ENCODE assay signal across 12 cellular contexts in genomic region chr2:192151848-192152247, GRCh38. TPM values are rescaled to one million over a fixed set of nuclear protein-coding genes. Genes with fewer than 3 reads are reported as not detected.
DNase-seq lines count a peak whose midpoint lies in the region; ATAC-seq and TF ChIP-seq lines count a peak whose summit lies in the region.
"Had no signal": no experiment of that assay in that cellular context is flagged by ENCODE, and none has a peak within 500 bp of the region (broad histone marks: within the 10 kb centered on the region; RNA-seq: fewer than 3 reads in every experiment).

No MANE protein-coding gene starts in this region.

- no peak for ATAC-seq in activated naive CD4-positive, alpha-beta T cell treated with anti-CD3 and anti-CD28 coated beads, Interleukin-2, amount 50 U/mL, for 72 hours
- ATAC-seq: A549, gastrocnemius medialis, HepG2 had no signal

- no peak overlapping the region for H3K9ac ChIP-seq in neural progenitor cell

- H3K36me3 Mint-ChIP-seq in neural progenitor cell = no peaks in the 10 kb centered on the region
- H3K36me3 Mint-ChIP-seq in activated naive CD4-positive, alpha-beta T cell treated with anti-CD3 and anti-CD28 coated beads, Interleukin-2, amount 50 U/mL, for 72 hours = no peaks in the 10 kb centered on the region

- H3K4me2 ChIP-seq in neural progenitor cell = no peak overlapping the region
- H3K4me2 ChIP-seq: A549 had no signal

- H2AFZ ChIP-seq in neural progenitor cell (replicated peaks) = no peak overlapping the region

- no peak overlapping the region for H3K4me3 Mint-ChIP-seq in neural progenitor cell
- H3K4me3 Mint-ChIP-seq: activated CD4-positive, alpha-beta T cell treated with anti-CD3 and anti-CD28 coated beads, Interleukin-2, amount 10 ng/mL, durations not matched to agents 24 days and 14 days had no signal

- H3K36me3 ChIP-seq in neural progenitor cell = no peaks in the 10 kb centered on the region
- H3K36me3 ChIP-seq: gastrocnemius medialis had no signal

- DNase-seq in NCI-H2171 treated with DMSO at 0.1 percent for 48 hours (lab: John Stamatoyannopoulos, UW) (peak; percentile 47), NCI-H2171 (lab: John Stamatoyannopoulos, UW) (no peak), NCI-H1436 (lab: John Stamatoyannopoulos, UW) (peak; percentile 50), astrocyte of the hippocampus (ENCODE audit: low read depth, low spot score) (peak; percentile 86), NCI-H1694 treated with DMSO at 0.1 percent for 48 hours (lab: John Stamatoyannopoulos, UW) (no peak), neural progenitor cell (ENCODE audit: low spot score) (no peak)
- DNase-seq in activated naive CD4-positive, alpha-beta T cell treated with Interleukin-2 at 50 U/mL for 16 hours = no peak
- no peak for DNase-seq in activated naive CD4-positive, alpha-beta T cell treated with anti-CD3 and anti-CD28 coated beads, Interleukin-2, amount 50 U/mL, for 72 hours (ENCODE audit: low spot score in 2 of 2)
- DNase-seq: activated CD4-positive, alpha-beta T cell treated with anti-CD3 and anti-CD28 coated beads, Interleukin-2, amount 10 ng/mL, durations not matched to agents 24 days and 14 days; gastrocnemius medialis had no signal

- no peaks in the 10 kb centered on the region for H3K27me3 Mint-ChIP-seq in neural progenitor cell (ENCODE audit: insufficient read depth, low read depth)

- H3K4me3 ChIP-seq in neural progenitor cell = no peak overlapping the region
- H3K4me3 ChIP-seq: A549, gastrocnemius medialis had no signal

- no peaks in the 10 kb centered on the region for H3F3A ChIP-seq in neural progenitor cell (ENCODE audit: low read depth)

- no peak overlapping the region for H3K27ac ChIP-seq in neural progenitor cell
- H3K27ac ChIP-seq: A549, gastrocnemius medialis had no signal

- H3K4me1 ChIP-seq in neural progenitor cell = no peaks in the 10 kb centered on the region
- H3K4me1 ChIP-seq: gastrocnemius medialis had no signal

- peaks cover 4% of the 10 kb centered on the region for H3K4me1 Mint-ChIP-seq in neural progenitor cell
- H3K4me1 Mint-ChIP-seq: activated CD4-positive, alpha-beta T cell treated with anti-CD3 and anti-CD28 coated beads, Interleukin-2, amount 10 ng/mL, durations not matched to agents 24 days and 14 days had no signal

- no peaks in the 10 kb centered on the region for H3K79me2 ChIP-seq in neural progenitor cell (ENCODE audit: low read depth)

- H3K27ac Mint-ChIP-seq in neural progenitor cell = no peak overlapping the region
- H3K27ac Mint-ChIP-seq in activated naive CD4-positive, alpha-beta T cell treated with anti-CD3 and anti-CD28 coated beads, Interleukin-2, amount 50 U/mL, for 72 hours = no peak overlapping the region
- H3K27ac Mint-ChIP-seq: activated CD4-positive, alpha-beta T cell treated with anti-CD3 and anti-CD28 coated beads, Interleukin-2, amount 10 ng/mL, durations not matched to agents 24 days and 14 days had no signal

- H3K9me3 ChIP-seq in neural progenitor cell (ENCODE audit: low read depth) = no peaks in the 10 kb centered on the region
- H3K9me3 ChIP-seq: A549, gastrocnemius medialis had no signal

- no peak for TF ChIP-seq CTCF in neural progenitor cell (IDR thresholded peaks at IDR 0.05)

- H4K20me1 ChIP-seq in neural progenitor cell (ENCODE audit: low read depth) = no peaks in the 10 kb centered on the region

- no peaks in the 10 kb centered on the region for H3K27me3 ChIP-seq in neural progenitor cell
- H3K27me3 ChIP-seq: gastrocnemius medialis had no signal

- no peaks in the 10 kb centered on the region for H3K9me3 Mint-ChIP-seq in neural progenitor cell
- H3K9me3 Mint-ChIP-seq in activated naive CD4-positive, alpha-beta T cell treated with anti-CD3 and anti-CD28 coated beads, Interleukin-2, amount 50 U/mL, for 72 hours = no peaks in the 10 kb centered on the region
- H3K9me3 Mint-ChIP-seq: activated CD4-positive, alpha-beta T cell treated with anti-CD3 and anti-CD28 coated beads, Interleukin-2, amount 10 ng/mL, durations not matched to agents 24 days and 14 days had no signal

RNA-seq across cellular contexts. Expression of gene TMEFF2, which starts 42.9 kb away (rescaled TPM):
- 0.56 and 1.7 TPM in 2 replicates for total RNA-seq in neural progenitor cell (ENCODE audit: low replicate concordance)
- total RNA-seq in activated naive CD4-positive, alpha-beta T cell treated with anti-CD3 and anti-CD28 coated beads, Interleukin-2, amount 50 U/mL, for 72 hours = not detected
- total RNA-seq: activated CD4-positive, alpha-beta T cell treated with anti-CD3 and anti-CD28 coated beads, Interleukin-2, amount 10 ng/mL, durations not matched to agents 24 days and 14 days; HepG2 had no signal

Comparison
In these comparisons a context has a peak if more than half of its experiments do, and no peak if none do; other contexts are left out.
1. DNase-seq: peak in NCI-H2171 treated with DMSO at 0.1 percent for 48 hours (single experiment), NCI-H1436 (single experiment) and astrocyte of the hippocampus (single experiment); none in NCI-H2171 (single experiment), NCI-H1694 treated with DMSO at 0.1 percent for 48 hours (single experiment), neural progenitor cell (single experiment), activated naive CD4-positive, alpha-beta T cell treated with Interleukin-2 at 50 U/mL for 16 hours (single experiment) and activated naive CD4-positive, alpha-beta T cell treated with anti-CD3 and anti-CD28 coated beads, Interleukin-2, amount 50 U/mL, for 72 hours (0 of 2).